In the genomic region with DNA sequence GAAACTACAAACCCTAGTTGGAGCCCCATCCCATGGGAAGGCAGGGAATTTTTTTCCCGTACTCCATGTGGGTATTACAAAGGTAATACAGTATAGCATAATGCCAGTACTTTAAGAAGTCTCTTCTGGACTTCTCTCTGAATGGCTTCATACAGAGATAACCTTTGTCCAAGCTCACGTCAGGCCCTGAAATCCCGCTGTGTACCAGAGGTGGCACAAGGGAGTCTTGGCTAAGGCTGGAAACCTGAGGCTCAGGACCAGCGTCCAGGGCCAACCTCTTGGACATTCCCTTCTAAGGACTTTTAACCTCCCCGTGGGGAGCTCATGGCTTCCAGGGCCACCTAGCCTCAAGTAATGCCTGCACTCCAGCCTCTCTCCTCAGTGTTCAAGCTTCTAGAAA, we compare ENCODE assay signal across 1 cellular context.
TF ChIP-seq lines count a peak whose summit lies in the region.

No MANE protein-coding gene starts in this region.

TF ChIP-seq in SK-N-SH, 30 proteins besides CTCF, POLR2A, EP300 and RAD21 (continued from another document):
- TF ChIP-seq TEAD4 (IDR thresholded peaks at IDR 0.05; ENCODE audit: borderline replicate concordance, insufficient read depth) = no peak
- no peak for TF ChIP-seq RFX5 (IDR thresholded peaks at IDR 0.05; ENCODE audit: low read length)
- TF ChIP-seq, protein P1, sequence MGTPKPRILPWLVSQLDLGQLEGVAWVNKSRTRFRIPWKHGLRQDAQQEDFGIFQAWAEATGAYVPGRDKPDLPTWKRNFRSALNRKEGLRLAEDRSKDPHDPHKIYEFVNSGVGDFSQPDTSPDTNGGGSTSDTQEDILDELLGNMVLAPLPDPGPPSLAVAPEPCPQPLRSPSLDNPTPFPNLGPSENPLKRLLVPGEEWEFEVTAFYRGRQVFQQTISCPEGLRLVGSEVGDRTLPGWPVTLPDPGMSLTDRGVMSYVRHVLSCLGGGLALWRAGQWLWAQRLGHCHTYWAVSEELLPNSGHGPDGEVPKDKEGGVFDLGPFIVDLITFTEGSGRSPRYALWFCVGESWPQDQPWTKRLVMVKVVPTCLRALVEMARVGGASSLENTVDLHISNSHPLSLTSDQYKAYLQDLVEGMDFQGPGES (IDR thresholded peaks at IDR 0.05; ENCODE audit: low read depth, low read length) = no peak
- TF ChIP-seq FOXJ3 (CRISPR knock-in tag; IDR thresholded peaks at IDR 0.05) = no peak
- TF ChIP-seq FOXM1 (IDR thresholded peaks at IDR 0.05; ENCODE audit: low read depth) = no peak
- no peak for TF ChIP-seq CHD2 (IDR thresholded peaks at IDR 0.05; ENCODE audit: low read length, partially characterized antibody)
- no peak for TF ChIP-seq RXRA (IDR thresholded peaks at IDR 0.05; ENCODE audit: borderline replicate concordance, low read depth)
- TF ChIP-seq JUND (IDR thresholded peaks at IDR 0.05) = no peak
- no peak for TF ChIP-seq GATA2 (CRISPR knock-in tag; IDR thresholded peaks at IDR 0.05)
- TF ChIP-seq, protein P2, sequence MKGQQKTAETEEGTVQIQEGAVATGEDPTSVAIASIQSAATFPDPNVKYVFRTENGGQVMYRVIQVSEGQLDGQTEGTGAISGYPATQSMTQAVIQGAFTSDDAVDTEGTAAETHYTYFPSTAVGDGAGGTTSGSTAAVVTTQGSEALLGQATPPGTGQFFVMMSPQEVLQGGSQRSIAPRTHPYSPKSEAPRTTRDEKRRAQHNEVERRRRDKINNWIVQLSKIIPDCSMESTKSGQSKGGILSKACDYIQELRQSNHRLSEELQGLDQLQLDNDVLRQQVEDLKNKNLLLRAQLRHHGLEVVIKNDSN (IDR thresholded peaks at IDR 0.05; ENCODE audit: borderline replicate concordance, low read depth) = no peak
- TF ChIP-seq SMC3 (IDR thresholded peaks at IDR 0.05; ENCODE audit: low read depth, low read length) = no peak
